ENCODE assay signal across 9 cellular contexts in genomic region chr10:60351191-60351853, GRCh38. TPM values are rescaled to one million over a fixed set of nuclear protein-coding genes. Genes with fewer than 3 reads are reported as not detected.
DNase-seq lines count a peak whose midpoint lies in the region; ATAC-seq and TF ChIP-seq lines count a peak whose summit lies in the region.
"Had no signal": no experiment of that assay in that cellular context is flagged by ENCODE, and none has a peak within 500 bp of the region (broad histone marks: within the 10 kb centered on the region; RNA-seq: fewer than 3 reads in every experiment).

No MANE protein-coding gene starts in this region.

- CTCF ChIA-PET in OCI-LY7 (lab: Charles Lee; ENCODE audit: unreplicated experiment): interaction anchor here (0.6 kb wide), 1 partner anchor 273 kb away, joined by 3 read pairs; no protein-coding TSS in a partner anchor
- CTCF ChIA-PET in HEK293T (lab: Yijun Ruan, JAX): no interaction called here

- POLR2A ChIA-PET in OCI-LY7 (lab: Charles Lee): interaction anchor here (0.6 to 1.1 kb wide), 4 partner anchors 58 to 81 kb away, joined by 3 read pairs; no protein-coding TSS in a partner anchor
- POLR2A ChIA-PET in HEK293T (lab: Yijun Ruan, JAX): no interaction called here

- no peak for TF ChIP-seq EP300 in gastroesophageal sphincter (IDR thresholded peaks at IDR 0.05)

- H3K4me2 ChIP-seq in OCI-LY7 (ENCODE audit: low read length): peak overlapping the region; percentile 29

- no peaks in the 10 kb centered on the region for H3K9me2 ChIP-seq in OCI-LY7 (ENCODE audit: insufficient read depth, low read length)

- H3K27me3 ChIP-seq in spleen (replicated peaks in 1 of 7) (no peaks in the 10 kb centered on the region), gastroesophageal sphincter (no peaks in the 10 kb centered on the region)

- no peaks in the 10 kb centered on the region for H3K79me2 ChIP-seq in OCI-LY7 (ENCODE audit: insufficient read depth, low read depth, low read length)

- no peak overlapping the region for H2AFZ ChIP-seq in OCI-LY7 (ENCODE audit: low read length)

- H3K27ac ChIP-seq in OCI-LY7 (ENCODE audit: low read depth, low read length, poor library complexity, severe bottlenecking): no peak overlapping the region
- peak overlapping the region in 6 of 8 donors; percentile 24 to 64 (median 59) for H3K27ac ChIP-seq in spleen
- H3K27ac ChIP-seq in coronary artery: peak overlapping the region in 1 of 2 donors; percentile 14
- peak overlapping the region in 1 of 4 donors; percentile 23 for H3K27ac ChIP-seq in gastroesophageal sphincter

- H3K4me1 ChIP-seq in OCI-LY7 (ENCODE audit: insufficient read depth, low read length, poor library complexity, severe bottlenecking) (peaks cover 11% of the 10 kb centered on the region), spleen (peaks cover 0 to 30% (median 22%) of the 10 kb centered on the region in 6 donors), gastroesophageal sphincter (peaks cover 0 to 15% (median 0%) of the 10 kb centered on the region in 3 donors)

- no TSS peak for BruUV-seq in OCI-LY7 (replicated peaks; lab: Mats Ljungman, UMichigan)

- H3K4me3 ChIP-seq in OCI-LY7 (ENCODE audit: low read depth, low read length, poor library complexity, severe bottlenecking) (no peak overlapping the region), spleen (no peak overlapping the region), coronary artery (no peak overlapping the region), gastroesophageal sphincter (no peak overlapping the region)

- TF ChIP-seq CTCF in OCI-LY7 (conservative IDR thresholded peaks at IDR 0.05; ENCODE audit: low read length) (no peak), spleen (IDR thresholded peaks at IDR 0.05 in 8 of 11, conservative IDR thresholded peaks at IDR 0.05 in 3 of 11) (no peak), coronary artery (IDR thresholded peaks at IDR 0.05) (no peak), gastroesophageal sphincter (IDR thresholded peaks at IDR 0.05) (no peak)

- H4K20me1 ChIP-seq in OCI-LY7 (ENCODE audit: insufficient read depth, low read length): no peaks in the 10 kb centered on the region

- TF ChIP-seq POLR2A in spleen (IDR thresholded peaks at IDR 0.05) (no peak), gastroesophageal sphincter (IDR thresholded peaks at IDR 0.05) (no peak)

- intact Hi-C loops in OCI-LY7 (cut with micrococcal nuclease; ENCODE audit: unreplicated experiment): loop anchor here (2.0 kb wide), 1 partner anchor 113 kb away; no protein-coding TSS in a partner anchor
- intact Hi-C loops in spleen (cut with DNase I; ENCODE audit: low total_unique reads): no loop called here

- H3K36me3 ChIP-seq in OCI-LY7 (ENCODE audit: insufficient read depth, low read length) (no peaks in the 10 kb centered on the region), spleen (no peaks in the 10 kb centered on the region), gastroesophageal sphincter (no peaks in the 10 kb centered on the region)

- H3K9me3 ChIP-seq in OCI-LY7 (ENCODE audit: low read length) (no peaks in the 10 kb centered on the region), spleen (no peaks in the 10 kb centered on the region), gastroesophageal sphincter (no peaks in the 10 kb centered on the region)

- WGBS in spleen, 5 donors: 51 to 61% (median 55%) methylated on average over 4 of the region's 4 CpGs
- 60% methylated on average over 4 of the region's 4 CpGs for WGBS in gastroesophageal sphincter (ENCODE audit: low coverage in 1 of 2), 2 donors

- DNase-seq in OCI-LY7 (ENCODE audit: low spot score): peak; percentile 1
- DNase-seq in spleen: no peak
- no peak for DNase-seq in coronary artery (ENCODE audit: low spot score)
- no peak for DNase-seq in HEK293T (ENCODE audit: extremely low spot score)
- DNase-seq: GF-D8; stimulated activated CD4-positive, alpha-beta T cell treated with anti-CD3 and anti-CD28 coated beads, Interleukin-4, amount 100 ng/mL, for 4 hours had no signal

- ATAC-seq in GM19351 (IDR thresholded peaks at IDR 0.05; ENCODE audit: unreplicated experiment): peak; percentile 60
- peak; percentile 68 for ATAC-seq in HG02884 (IDR thresholded peaks at IDR 0.05; ENCODE audit: unreplicated experiment)
- ATAC-seq in gastroesophageal sphincter: no peak

TF ChIP-seq in HEK293T, 16 proteins besides CTCF, POLR2A, EP300 and RAD21:
- no peak for TF ChIP-seq SUZ12 (IDR thresholded peaks at IDR 0.05)

RNA-seq across cellular contexts. Expression of gene ANK3, which starts 38.4 kb away (rescaled TPM):
- total RNA-seq in OCI-LY7 (2014; rRNA removed; shearing (Covaris generic)): 0.13 and 2.8 TPM in 2 replicates
- total RNA-seq in OCI-LY7 (2022) (0.49 and 0.94 TPM in 2 replicates), spleen (100 to 1,000 TPM in 1 of 7 donors, 10 to 100 TPM in 6; 30.6 to 133 (median 75.7) TPM), gastroesophageal sphincter (10 to 100 TPM; 21.1 to 61.5 (median 38.9) TPM)
- 1 to 10 TPM; 2.0 to 6.2 (median 4.2) TPM for polyA plus RNA-seq in spleen

Comparison
In these comparisons a context has a peak if more than half of its experiments do, and no peak if none do; other contexts are left out.
1. RNA of gene ANK3, which starts 38.4 kb away (total RNA-seq): 30.6 to 133 TPM in spleen and 21.1 to 61.5 TPM in gastroesophageal sphincter; 0.13 to 2.8 TPM in OCI-LY7; every median in the first group is over 4 times any median in the second.